ENCODE assay signal across 1 cellular context in the genomic region with DNA sequence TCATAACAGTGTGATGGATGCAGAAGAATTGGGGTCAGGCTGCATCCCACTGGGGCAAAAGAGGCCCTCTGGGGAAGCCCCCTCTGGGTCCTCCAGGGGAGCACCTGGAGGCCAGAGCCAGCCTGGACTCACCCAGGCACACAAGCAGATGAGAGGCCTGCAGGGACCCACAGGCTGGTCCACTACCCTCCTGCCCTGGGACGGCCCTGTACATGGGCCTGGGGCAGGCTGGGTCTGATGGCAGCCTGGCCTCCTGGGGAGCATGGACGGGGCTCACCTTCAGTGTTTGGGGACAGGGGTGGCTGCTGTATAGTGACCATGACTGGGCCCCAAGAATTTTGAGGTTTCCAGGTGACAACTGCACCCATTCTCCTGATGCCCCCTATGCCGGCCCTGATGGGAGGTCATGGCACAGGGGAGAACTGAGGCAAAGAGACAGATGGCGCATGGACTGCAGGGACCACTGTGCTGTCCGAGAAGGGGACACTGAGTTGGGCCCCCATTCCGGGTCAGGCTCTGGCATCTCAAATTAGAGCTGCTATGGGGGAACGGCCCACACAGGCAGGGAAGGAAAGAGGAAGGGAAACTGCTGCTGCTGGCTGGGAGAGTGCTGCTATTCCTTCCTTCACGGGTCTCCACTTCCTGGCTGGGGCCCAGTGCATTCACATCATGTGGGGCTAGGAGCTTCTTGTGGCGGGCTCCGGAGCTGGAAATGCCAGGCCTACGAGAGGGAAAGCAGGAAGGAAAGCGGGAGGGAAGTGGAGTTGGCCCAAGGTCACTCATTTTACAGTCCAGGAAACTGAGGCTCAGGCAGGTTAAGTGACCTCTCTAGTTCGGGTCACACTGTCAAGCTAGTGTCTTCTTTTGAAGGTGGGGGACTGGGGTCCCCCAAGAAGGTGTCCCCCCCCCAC.
TF ChIP-seq lines count a peak whose summit lies in the region.

No MANE protein-coding gene starts in this region.

TF ChIP-seq in GM12878, 131 proteins besides CTCF, POLR2A, EP300 and RAD21 (continued from another document):
- TF ChIP-seq MEF2A (IDR thresholded peaks at IDR 0.05; ENCODE audit: insufficient read depth, low read depth, low read length), result 0 out of 2 replicates have a peak, but pooled peaks have one; percentile 10
- TF ChIP-seq, protein P1, sequence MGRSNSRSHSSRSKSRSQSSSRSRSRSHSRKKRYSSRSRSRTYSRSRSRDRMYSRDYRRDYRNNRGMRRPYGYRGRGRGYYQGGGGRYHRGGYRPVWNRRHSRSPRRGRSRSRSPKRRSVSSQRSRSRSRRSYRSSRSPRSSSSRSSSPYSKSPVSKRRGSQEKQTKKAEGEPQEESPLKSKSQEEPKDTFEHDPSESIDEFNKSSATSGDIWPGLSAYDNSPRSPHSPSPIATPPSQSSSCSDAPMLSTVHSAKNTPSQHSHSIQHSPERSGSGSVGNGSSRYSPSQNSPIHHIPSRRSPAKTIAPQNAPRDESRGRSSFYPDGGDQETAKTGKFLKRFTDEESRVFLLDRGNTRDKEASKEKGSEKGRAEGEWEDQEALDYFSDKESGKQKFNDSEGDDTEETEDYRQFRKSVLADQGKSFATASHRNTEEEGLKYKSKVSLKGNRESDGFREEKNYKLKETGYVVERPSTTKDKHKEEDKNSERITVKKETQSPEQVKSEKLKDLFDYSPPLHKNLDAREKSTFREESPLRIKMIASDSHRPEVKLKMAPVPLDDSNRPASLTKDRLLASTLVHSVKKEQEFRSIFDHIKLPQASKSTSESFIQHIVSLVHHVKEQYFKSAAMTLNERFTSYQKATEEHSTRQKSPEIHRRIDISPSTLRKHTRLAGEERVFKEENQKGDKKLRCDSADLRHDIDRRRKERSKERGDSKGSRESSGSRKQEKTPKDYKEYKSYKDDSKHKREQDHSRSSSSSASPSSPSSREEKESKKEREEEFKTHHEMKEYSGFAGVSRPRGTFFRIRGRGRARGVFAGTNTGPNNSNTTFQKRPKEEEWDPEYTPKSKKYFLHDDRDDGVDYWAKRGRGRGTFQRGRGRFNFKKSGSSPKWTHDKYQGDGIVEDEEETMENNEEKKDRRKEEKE (IDR thresholded peaks at IDR 0.05), result no peak
